ENCODE assay signal across 1 cellular context in genomic region chr13:106530209-106530906, GRCh38.
A peak's percentile ranks its signal among the peaks of the same experiment; 100 is the strongest.
TF ChIP-seq lines count a peak whose summit lies in the region.

No MANE protein-coding gene starts in this region.

TF ChIP-seq in H1, 55 proteins besides CTCF, POLR2A, EP300 and RAD21:
- peak; percentile 77 for TF ChIP-seq CREB1 (IDR thresholded peaks at IDR 0.05)
- no peak for TF ChIP-seq SRF (IDR thresholded peaks at IDR 0.05; ENCODE audit: low read depth, low read length)
